13 cellular contexts compared by ENCODE assay signal in the genomic region with DNA sequence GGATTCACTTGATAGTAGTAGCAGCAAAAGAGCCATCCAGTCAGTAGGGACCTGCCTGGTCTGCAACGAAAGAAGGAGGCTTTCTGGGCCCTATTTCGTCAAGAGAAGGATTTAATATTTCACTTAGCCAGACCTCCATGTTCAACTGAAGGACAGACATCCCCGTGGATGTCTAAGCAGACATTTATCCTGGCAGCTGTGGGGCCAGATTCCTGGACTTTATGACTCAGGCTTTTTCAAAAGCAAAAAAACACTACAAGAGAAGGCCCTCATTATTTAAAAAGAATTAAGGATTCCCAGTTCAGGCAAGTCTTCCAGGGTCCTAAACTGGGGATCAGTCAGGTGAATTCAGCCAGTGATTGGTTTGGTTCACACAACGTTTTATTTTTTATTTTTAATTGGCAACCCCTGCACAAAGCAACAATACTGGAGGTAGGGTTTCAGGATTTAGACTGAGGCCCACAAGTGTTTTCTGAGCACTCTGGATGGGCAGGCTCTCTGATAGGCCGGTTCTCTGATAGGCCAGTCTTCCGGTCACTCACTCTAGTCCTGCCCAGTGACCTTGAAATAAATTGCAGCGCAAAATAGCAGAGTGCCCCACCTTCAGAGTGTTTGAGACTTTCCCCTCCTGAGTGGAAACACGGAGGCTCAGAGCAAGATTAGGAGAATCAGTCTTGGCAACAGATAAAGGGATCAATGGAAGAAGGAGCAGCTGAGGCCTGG.
DNase-seq lines count a peak whose midpoint lies in the region; ATAC-seq and TF ChIP-seq lines count a peak whose summit lies in the region.
"Had no signal": no experiment of that assay in that cellular context is flagged by ENCODE, and none has a peak within 500 bp of the region (broad histone marks: within the 10 kb centered on the region; RNA-seq: fewer than 3 reads in every experiment).

No MANE protein-coding gene starts in this region.

- no peak for TF ChIP-seq CTCF in GM23338 (conservative IDR thresholded peaks at IDR 0.05; ENCODE audit: low read depth in 2 of 2)
- TF ChIP-seq CTCF in esophagus squamous epithelium (IDR thresholded peaks at IDR 0.05) = no peak

- no peaks in the 10 kb centered on the region for H3K9me3 Mint-ChIP-seq in GM23338
- H3K9me3 Mint-ChIP-seq: stimulated activated memory B cell treated with anti-CD40 and anti-IgM and Interleukin-4, amounts not matched to agents 10 μg/mL and 1 μg/mL and 100 μg/mL, for 72 hours had no signal

- 71 to 75% methylated on average over 8 of the region's 8 CpGs for WGBS in esophagus squamous epithelium, 2 donors

- H3K4me3 Mint-ChIP-seq in GM23338 = no peak overlapping the region
- H3K4me3 Mint-ChIP-seq: stimulated activated memory B cell treated with anti-CD40 and anti-IgM and Interleukin-4, amounts not matched to agents 10 μg/mL and 1 μg/mL and 100 μg/mL, for 72 hours had no signal

- no peaks in the 10 kb centered on the region for H4K20me1 ChIP-seq in GM23338 (replicated peaks; ENCODE audit: insufficient read depth)

- no peak for TF ChIP-seq POLR2A in esophagus squamous epithelium (IDR thresholded peaks at IDR 0.05)

- H3K27ac ChIP-seq in GM23338 (ENCODE audit: low read depth) (no peak overlapping the region), SK-N-MC (peak overlapping the region; percentile 61; the same call in 1 of the 2 replicates), esophagus squamous epithelium (peak overlapping the region in 3 of 4 donors; percentile 17 to 58 (median 29))
- H3K27ac ChIP-seq: KMS-11, skin epidermis had no signal

- H3K4me3 ChIP-seq in GM23338 (no peak overlapping the region), SK-N-MC (peak overlapping the region; percentile 52; the same call in 1 of the 2 replicates), esophagus squamous epithelium (no peak overlapping the region), neuron (ENCODE audit: low read length) (no peak overlapping the region)
- H3K4me3 ChIP-seq: skin epidermis had no signal

- H3K4me1 Mint-ChIP-seq in GM23338 = peaks cover 6% of the 10 kb centered on the region

- H3K4me2 ChIP-seq in GM23338 = no peak overlapping the region
- H3K4me2 ChIP-seq: KMS-11 had no signal

- ATAC-seq in GM23338 (peak; percentile 74), GM18907 (IDR thresholded peaks at IDR 0.05; ENCODE audit: unreplicated experiment) (no peak)
- ATAC-seq: stimulated activated memory B cell treated with anti-CD40 and anti-IgM and Interleukin-4, amounts not matched to agents 10 μg/mL and 1 μg/mL and 100 μg/mL, for 72 hours had no signal

- H3K9me2 ChIP-seq in GM23338 (ENCODE audit: insufficient read depth) = 0 out of 2 replicates have a peak, but pooled peaks cover 8% of the 10 kb centered on the region

- H2AFZ ChIP-seq in GM23338 = peak overlapping the region; percentile 95
- H2AFZ ChIP-seq in neuron (ENCODE audit: low read depth, low read length) = peak overlapping the region; percentile 79

- H3F3A ChIP-seq in GM23338 (replicated peaks; ENCODE audit: low read depth) = no peaks in the 10 kb centered on the region

- H3K9ac ChIP-seq in SK-N-MC (ENCODE audit: insufficient read length) = peak overlapping the region; percentile 46
- H3K9ac ChIP-seq: KMS-11 had no signal

- H3K27me3 Mint-ChIP-seq in GM23338 (ENCODE audit: insufficient read depth, low read depth, poor library complexity) = peaks cover 2% of the 10 kb centered on the region
- H3K27me3 Mint-ChIP-seq: stimulated activated memory B cell treated with anti-CD40 and anti-IgM and Interleukin-4, amounts not matched to agents 10 μg/mL and 1 μg/mL and 100 μg/mL, for 72 hours had no signal

- no peak overlapping the region for H3K27ac Mint-ChIP-seq in GM23338
- H3K27ac Mint-ChIP-seq: stimulated activated memory B cell treated with anti-CD40 and anti-IgM and Interleukin-4, amounts not matched to agents 10 μg/mL and 1 μg/mL and 100 μg/mL, for 72 hours had no signal

- DNase-seq in GM23338 (ENCODE audit: low spot score) (no peak), SK-N-MC (ENCODE audit: low read depth, low spot score) (no peak), esophagus squamous epithelium (lab: John Stamatoyannopoulos, UW) (no peak), GOT3 (lab: John Stamatoyannopoulos, UW) (no peak), AML-193 (lab: John Stamatoyannopoulos, UW) (no peak), epidermal melanocyte (ENCODE audit: insufficient read length, low spot score) (no peak)
- DNase-seq: activated CD4-positive, alpha-beta T cell treated with anti-CD3 and anti-CD28 coated beads for 4 hours; activated naive CD4-positive, alpha-beta T cell treated with Interleukin-2 at 50 U/mL for 16 hours had no signal

- H3K9me3 ChIP-seq in SK-N-MC (ENCODE audit: low read depth, low read length) = no peaks in the 10 kb centered on the region
- no peaks in the 10 kb centered on the region for H3K9me3 ChIP-seq in esophagus squamous epithelium
- no peaks in the 10 kb centered on the region for H3K9me3 ChIP-seq in neuron (ENCODE audit: low read length)

- H3K27me3 ChIP-seq in GM23338 (ENCODE audit: insufficient read depth) = no peaks in the 10 kb centered on the region
- no peaks in the 10 kb centered on the region for H3K27me3 ChIP-seq in esophagus squamous epithelium
- H3K27me3 ChIP-seq in neuron (ENCODE audit: insufficient read depth, low read length) = no peaks in the 10 kb centered on the region

- intact Hi-C loops in esophagus squamous epithelium (cut with DNase I) = no loop called here

- no peaks in the 10 kb centered on the region for H3K36me3 ChIP-seq in GM23338 (ENCODE audit: insufficient read depth)
- H3K36me3 ChIP-seq in SK-N-MC (ENCODE audit: insufficient read depth, low read length) = no peaks in the 10 kb centered on the region
- H3K36me3 ChIP-seq in esophagus squamous epithelium = no peaks in the 10 kb centered on the region
- no peaks in the 10 kb centered on the region for H3K36me3 ChIP-seq in neuron (ENCODE audit: insufficient read depth, low read length)

- H3K4me1 ChIP-seq in GM23338 (ENCODE audit: insufficient read depth) = 0 out of 2 replicates have a peak, but pooled peaks cover 7% of the 10 kb centered on the region
- H3K4me1 ChIP-seq in esophagus squamous epithelium = peaks cover 0 to 22% (median 4%) of the 10 kb centered on the region in 3 donors
- H3K4me1 ChIP-seq in neuron (ENCODE audit: insufficient read depth, low read length) = peaks cover 7% of the 10 kb centered on the region

- no peaks in the 10 kb centered on the region for H3K36me3 Mint-ChIP-seq in GM23338 (ENCODE audit: low read depth)
- H3K36me3 Mint-ChIP-seq: stimulated activated memory B cell treated with anti-CD40 and anti-IgM and Interleukin-4, amounts not matched to agents 10 μg/mL and 1 μg/mL and 100 μg/mL, for 72 hours had no signal

- no peaks in the 10 kb centered on the region for H3K79me2 ChIP-seq in GM23338 (replicated peaks; ENCODE audit: insufficient read depth)

TF ChIP-seq in GM23338, 12 proteins besides CTCF, POLR2A, EP300 and RAD21:
- TF ChIP-seq ZNF331 (CRISPR knock-in tag; IDR thresholded peaks at IDR 0.05; ENCODE audit: low read depth) (no peak), CREB1 (CRISPR knock-in tag; IDR thresholded peaks at IDR 0.05; ENCODE audit: low read depth) (no peak), POLR2AphosphoS5 (IDR thresholded peaks at IDR 0.05; ENCODE audit: low read depth) (no peak), NANOG (IDR thresholded peaks at IDR 0.05; ENCODE audit: borderline replicate concordance) (no peak), JUNB (IDR thresholded peaks at IDR 0.05; ENCODE audit: unreplicated experiment) (no peak), STAT1 (IDR thresholded peaks at IDR 0.05; ENCODE audit: unreplicated experiment) (no peak), EZH2 (IDR thresholded peaks at IDR 0.05; ENCODE audit: low read depth, unreplicated experiment) (no peak), EZH2phosphoT487 (IDR thresholded peaks at IDR 0.05; ENCODE audit: unreplicated experiment) (no peak), ZNF114 (CRISPR knock-in tag; IDR thresholded peaks at IDR 0.05) (no peak)
- TF ChIP-seq, protein P1, sequence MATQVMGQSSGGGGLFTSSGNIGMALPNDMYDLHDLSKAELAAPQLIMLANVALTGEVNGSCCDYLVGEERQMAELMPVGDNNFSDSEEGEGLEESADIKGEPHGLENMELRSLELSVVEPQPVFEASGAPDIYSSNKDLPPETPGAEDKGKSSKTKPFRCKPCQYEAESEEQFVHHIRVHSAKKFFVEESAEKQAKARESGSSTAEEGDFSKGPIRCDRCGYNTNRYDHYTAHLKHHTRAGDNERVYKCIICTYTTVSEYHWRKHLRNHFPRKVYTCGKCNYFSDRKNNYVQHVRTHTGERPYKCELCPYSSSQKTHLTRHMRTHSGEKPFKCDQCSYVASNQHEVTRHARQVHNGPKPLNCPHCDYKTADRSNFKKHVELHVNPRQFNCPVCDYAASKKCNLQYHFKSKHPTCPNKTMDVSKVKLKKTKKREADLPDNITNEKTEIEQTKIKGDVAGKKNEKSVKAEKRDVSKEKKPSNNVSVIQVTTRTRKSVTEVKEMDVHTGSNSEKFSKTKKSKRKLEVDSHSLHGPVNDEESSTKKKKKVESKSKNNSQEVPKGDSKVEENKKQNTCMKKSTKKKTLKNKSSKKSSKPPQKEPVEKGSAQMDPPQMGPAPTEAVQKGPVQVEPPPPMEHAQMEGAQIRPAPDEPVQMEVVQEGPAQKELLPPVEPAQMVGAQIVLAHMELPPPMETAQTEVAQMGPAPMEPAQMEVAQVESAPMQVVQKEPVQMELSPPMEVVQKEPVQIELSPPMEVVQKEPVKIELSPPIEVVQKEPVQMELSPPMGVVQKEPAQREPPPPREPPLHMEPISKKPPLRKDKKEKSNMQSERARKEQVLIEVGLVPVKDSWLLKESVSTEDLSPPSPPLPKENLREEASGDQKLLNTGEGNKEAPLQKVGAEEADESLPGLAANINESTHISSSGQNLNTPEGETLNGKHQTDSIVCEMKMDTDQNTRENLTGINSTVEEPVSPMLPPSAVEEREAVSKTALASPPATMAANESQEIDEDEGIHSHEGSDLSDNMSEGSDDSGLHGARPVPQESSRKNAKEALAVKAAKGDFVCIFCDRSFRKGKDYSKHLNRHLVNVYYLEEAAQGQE (IDR thresholded peaks at IDR 0.05; ENCODE audit: unreplicated experiment) = no peak
TF ChIP-seq in GM23338: peak in this region for 0.
